In genomic region chr7:90917536-90917935, GRCh38 we compare ENCODE assay signal across 1 cellular context.
TF ChIP-seq lines count a peak whose summit lies in the region.

No MANE protein-coding gene starts in this region.

TF ChIP-seq in GM23338, 12 proteins besides CTCF, POLR2A, EP300 and RAD21 (continued from another document):
- TF ChIP-seq, protein P1, sequence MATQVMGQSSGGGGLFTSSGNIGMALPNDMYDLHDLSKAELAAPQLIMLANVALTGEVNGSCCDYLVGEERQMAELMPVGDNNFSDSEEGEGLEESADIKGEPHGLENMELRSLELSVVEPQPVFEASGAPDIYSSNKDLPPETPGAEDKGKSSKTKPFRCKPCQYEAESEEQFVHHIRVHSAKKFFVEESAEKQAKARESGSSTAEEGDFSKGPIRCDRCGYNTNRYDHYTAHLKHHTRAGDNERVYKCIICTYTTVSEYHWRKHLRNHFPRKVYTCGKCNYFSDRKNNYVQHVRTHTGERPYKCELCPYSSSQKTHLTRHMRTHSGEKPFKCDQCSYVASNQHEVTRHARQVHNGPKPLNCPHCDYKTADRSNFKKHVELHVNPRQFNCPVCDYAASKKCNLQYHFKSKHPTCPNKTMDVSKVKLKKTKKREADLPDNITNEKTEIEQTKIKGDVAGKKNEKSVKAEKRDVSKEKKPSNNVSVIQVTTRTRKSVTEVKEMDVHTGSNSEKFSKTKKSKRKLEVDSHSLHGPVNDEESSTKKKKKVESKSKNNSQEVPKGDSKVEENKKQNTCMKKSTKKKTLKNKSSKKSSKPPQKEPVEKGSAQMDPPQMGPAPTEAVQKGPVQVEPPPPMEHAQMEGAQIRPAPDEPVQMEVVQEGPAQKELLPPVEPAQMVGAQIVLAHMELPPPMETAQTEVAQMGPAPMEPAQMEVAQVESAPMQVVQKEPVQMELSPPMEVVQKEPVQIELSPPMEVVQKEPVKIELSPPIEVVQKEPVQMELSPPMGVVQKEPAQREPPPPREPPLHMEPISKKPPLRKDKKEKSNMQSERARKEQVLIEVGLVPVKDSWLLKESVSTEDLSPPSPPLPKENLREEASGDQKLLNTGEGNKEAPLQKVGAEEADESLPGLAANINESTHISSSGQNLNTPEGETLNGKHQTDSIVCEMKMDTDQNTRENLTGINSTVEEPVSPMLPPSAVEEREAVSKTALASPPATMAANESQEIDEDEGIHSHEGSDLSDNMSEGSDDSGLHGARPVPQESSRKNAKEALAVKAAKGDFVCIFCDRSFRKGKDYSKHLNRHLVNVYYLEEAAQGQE (IDR thresholded peaks at IDR 0.05; ENCODE audit: unreplicated experiment): no peak
- TF ChIP-seq ZNF462 (CRISPR knock-in tag; IDR thresholded peaks at IDR 0.05) (no peak), ZNF114 (CRISPR knock-in tag; IDR thresholded peaks at IDR 0.05) (no peak), STAT1 (IDR thresholded peaks at IDR 0.05; ENCODE audit: unreplicated experiment) (no peak), NANOG (IDR thresholded peaks at IDR 0.05; ENCODE audit: borderline replicate concordance) (no peak), JUNB (IDR thresholded peaks at IDR 0.05; ENCODE audit: unreplicated experiment) (no peak), ZNF331 (CRISPR knock-in tag; IDR thresholded peaks at IDR 0.05; ENCODE audit: low read depth) (no peak)
